11 cellular contexts compared by ENCODE assay signal in the genomic region with DNA sequence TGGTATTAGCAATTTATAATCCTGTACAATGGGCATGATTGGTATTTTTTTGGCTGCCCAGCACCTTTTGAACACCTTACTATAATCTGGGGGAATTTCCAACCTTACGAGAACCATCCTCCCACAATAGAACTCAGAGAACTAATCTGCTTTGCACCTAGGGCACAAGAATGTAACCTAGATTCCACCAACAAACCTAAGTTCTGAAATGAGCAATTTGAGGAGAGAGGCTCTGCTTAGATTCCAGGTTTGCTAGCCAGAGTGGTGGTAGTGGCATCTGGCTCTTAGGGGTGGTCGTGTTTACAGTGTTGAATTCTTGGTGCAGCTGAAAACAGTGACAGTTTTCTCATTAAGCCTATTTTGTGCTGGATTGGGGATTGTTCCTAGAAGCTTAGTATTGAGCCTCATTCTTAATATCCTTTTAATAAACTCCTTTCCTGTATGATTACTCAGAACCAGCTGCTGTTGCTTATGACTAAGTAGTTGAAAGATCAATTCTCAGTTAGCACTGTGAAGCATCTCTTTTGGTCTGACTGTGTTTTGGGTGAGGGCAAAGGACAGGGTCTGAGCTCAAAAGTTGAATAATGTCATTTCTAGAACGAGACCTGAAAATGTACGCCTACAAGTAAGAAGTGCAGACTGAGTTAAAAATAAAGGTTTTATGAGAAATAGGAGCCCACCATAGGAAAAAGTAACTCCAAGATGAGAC.
A peak's percentile ranks its signal among the peaks of the same experiment; 100 is the strongest.
DNase-seq lines count a peak whose midpoint lies in the region; ATAC-seq, FAIRE-seq and TF ChIP-seq lines count a peak whose summit lies in the region.
"Had no signal": no experiment of that assay in that cellular context is flagged by ENCODE, and none has a peak within 500 bp of the region (broad histone marks: within the 10 kb centered on the region; RNA-seq: fewer than 3 reads in every experiment).

No MANE protein-coding gene starts in this region.

- TF ChIP-seq CTCF in GM20000 (IDR thresholded peaks at IDR 0.05; ENCODE audit: extremely low read depth, missing control alignments) (no peak), bronchial epithelial cell (IDR thresholded peaks at IDR 0.05; ENCODE audit: insufficient read depth, low read length, severe bottlenecking) (no peak)

- no peak overlapping the region for H3K4me3 ChIP-seq in bronchial epithelial cell (ENCODE audit: low read depth, low read length)
- H3K4me3 ChIP-seq: cardiac muscle cell, uterus had no signal

- DNase-seq in GM20000 (ENCODE audit: low spot score) = peak; percentile 48
- DNase-seq in bronchial epithelial cell (ENCODE audit: low read depth) = peak; percentile 30
- DNase-seq in HuH-7.5 (ENCODE audit: low spot score) = no peak
- DNase-seq in activated gamma-delta T cell treated with Interleukin-2 at 50 U/mL for 16 hours = no peak
- DNase-seq in NOMO-1 (lab: John Stamatoyannopoulos, UW; ENCODE audit: unreplicated experiment in 2 of 2) = no peak
- no peak for DNase-seq in Ammon's horn (ENCODE audit: low spot score)
- DNase-seq: uterus had no signal

- no peaks in the 10 kb centered on the region for H3K27me3 ChIP-seq in bronchial epithelial cell (ENCODE audit: control insufficient read depth, insufficient read depth, low read length)
- H3K27me3 ChIP-seq: cardiac muscle cell, uterus had no signal

- no peaks in the 10 kb centered on the region for H3K36me3 ChIP-seq in bronchial epithelial cell (ENCODE audit: control insufficient read depth, insufficient read depth, low read length)
- H3K36me3 ChIP-seq: cardiac muscle cell, uterus had no signal

- FAIRE-seq in bronchial epithelial cell (lab: Jason Lieb, UNC) = no peak
- FAIRE-seq: keratinocyte had no signal

- peak; percentile 89 for ATAC-seq in GM18502 (IDR thresholded peaks at IDR 0.05; ENCODE audit: poor library complexity, unreplicated experiment)
- ATAC-seq in HG03103 (IDR thresholded peaks at IDR 0.05; ENCODE audit: low read depth, unreplicated experiment) = peak; percentile 76

Comparison
In these comparisons a context has a peak if more than half of its experiments do, and no peak if none do; other contexts are left out.
1. DNase-seq: peak in GM20000 (single experiment) and bronchial epithelial cell (single experiment); none in HuH-7.5 (single experiment), activated gamma-delta T cell treated with Interleukin-2 at 50 U/mL for 16 hours (single experiment), NOMO-1 (0 of 2) and Ammon's horn (single experiment).